10 cellular contexts compared by ENCODE assay signal in the genomic region with DNA sequence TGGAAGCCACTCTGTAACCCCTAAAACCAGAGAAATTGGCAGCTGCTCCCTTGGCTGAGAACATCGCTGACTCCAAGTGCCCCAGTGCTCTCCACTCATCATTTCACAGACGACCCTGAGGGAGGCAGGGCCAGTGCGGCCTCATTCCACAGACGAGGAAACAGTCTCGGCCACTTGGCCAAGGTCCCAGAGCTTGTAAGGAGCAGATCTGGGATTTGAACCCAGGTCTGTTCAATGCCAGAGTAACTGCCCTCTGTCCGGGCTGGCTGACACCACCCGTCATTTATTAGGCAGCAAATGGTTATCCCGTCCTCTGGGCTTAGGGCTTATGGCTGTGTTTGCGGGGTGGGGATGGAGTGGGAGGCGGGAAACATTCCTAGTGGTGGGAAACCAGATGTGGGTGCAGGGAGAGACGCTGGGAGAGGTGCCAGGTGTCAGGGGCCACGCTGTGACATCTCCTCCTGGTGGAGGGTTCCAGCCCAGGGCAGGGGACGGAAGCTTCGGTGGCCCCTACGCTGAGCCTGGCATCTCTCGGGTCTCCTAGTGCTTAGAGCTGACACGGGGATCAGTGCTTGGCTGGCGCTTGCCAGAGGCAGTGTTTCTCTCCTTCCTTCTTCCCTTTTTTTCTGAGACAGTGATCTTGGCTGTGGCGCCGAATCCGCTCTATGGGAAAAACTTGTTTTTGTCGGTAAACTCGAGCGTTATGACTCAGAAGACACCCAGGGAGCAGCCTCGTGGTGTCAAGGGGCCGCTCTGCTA. TPM values are rescaled to one million over a fixed set of nuclear protein-coding genes. Genes with fewer than 3 reads are reported as not detected.
DNase-seq lines count a peak whose midpoint lies in the region; ATAC-seq and TF ChIP-seq lines count a peak whose summit lies in the region.
"Had no signal": no experiment of that assay in that cellular context is flagged by ENCODE, and none has a peak within 500 bp of the region (broad histone marks: within the 10 kb centered on the region; RNA-seq: fewer than 3 reads in every experiment).

No MANE protein-coding gene starts in this region.

- H3K4me1 ChIP-seq in lung (ENCODE audit: control insufficient read depth in 2 of 2, insufficient read depth in 2 of 2, low read length in 2 of 2): no peaks in the 10 kb centered on the region

- no peaks in the 10 kb centered on the region for H3K9me3 ChIP-seq in lung (ENCODE audit: control insufficient read depth in 2 of 2, insufficient read depth in 1 of 2, low read length in 1 of 2)

- in situ Hi-C loops in KBM-7 (cut with MboI; ENCODE audit: low pct_unique_long_range_greater_than_20kb, low sequenced_read_pairs): no loop called here

- peak; percentile 59 for DNase-seq in KBM-7
- DNase-seq in dermis blood vessel endothelial cell: peak; percentile 44
- DNase-seq in lung (ENCODE audit: low spot score): no peak
- peak; percentile 29 for DNase-seq in superior temporal gyrus (ENCODE audit: extremely low spot score)
- no peak for DNase-seq in NCI-H2196 (lab: John Stamatoyannopoulos, UW; ENCODE audit: unreplicated experiment)
- DNase-seq in OCI-M1 (lab: John Stamatoyannopoulos, UW): no peak
- no peak for DNase-seq in NCI-H1417 (lab: John Stamatoyannopoulos, UW)
- DNase-seq: NCI-H2029, T-helper 9 cell had no signal

- ATAC-seq in lung (ENCODE audit: insufficient read depth, low FRiP score): no peak
- ATAC-seq in HG02870 (IDR thresholded peaks at IDR 0.05; ENCODE audit: unreplicated experiment): no peak

- no peaks in the 10 kb centered on the region for H3K27me3 ChIP-seq in lung (ENCODE audit: control insufficient read depth, insufficient read depth)

- H3K4me3 ChIP-seq in lung: no peak overlapping the region

- 38 to 44% methylated on average over 26 of the region's 26 CpGs for WGBS in lung, 2 donors

- peak overlapping the region; percentile 39 to 49 for H3K27ac ChIP-seq in lung (ENCODE audit: low read depth in 1 of 2, low read length in 1 of 2)

- H3K36me3 ChIP-seq in lung (ENCODE audit: control insufficient read depth in 2 of 2, insufficient read depth in 2 of 2, low read length in 2 of 2): no peaks in the 10 kb centered on the region

- no peak for TF ChIP-seq CTCF in lung (IDR thresholded peaks at IDR 0.05; ENCODE audit: control extremely low read depth, extremely low read depth)

RNA-seq across cellular contexts. Expression of gene IER5L, which starts 20.1 kb away (rescaled TPM):
- total RNA-seq in dermis blood vessel endothelial cell (13.0 and 19.4 TPM in 2 replicates), lung (10 to 100 TPM; 23.5 to 24.7 TPM)
- 10 to 100 TPM; 12.6 to 31.5 TPM for polyA plus RNA-seq in lung

Comparison
In these comparisons a context has a peak if more than half of its experiments do, and no peak if none do; other contexts are left out.
1. DNase-seq: peak in KBM-7 (single experiment), dermis blood vessel endothelial cell (single experiment) and superior temporal gyrus (single experiment); none in lung (single experiment), NCI-H2196 (single experiment), OCI-M1 (single experiment) and NCI-H1417 (0 of 3).